In the genomic region with DNA sequence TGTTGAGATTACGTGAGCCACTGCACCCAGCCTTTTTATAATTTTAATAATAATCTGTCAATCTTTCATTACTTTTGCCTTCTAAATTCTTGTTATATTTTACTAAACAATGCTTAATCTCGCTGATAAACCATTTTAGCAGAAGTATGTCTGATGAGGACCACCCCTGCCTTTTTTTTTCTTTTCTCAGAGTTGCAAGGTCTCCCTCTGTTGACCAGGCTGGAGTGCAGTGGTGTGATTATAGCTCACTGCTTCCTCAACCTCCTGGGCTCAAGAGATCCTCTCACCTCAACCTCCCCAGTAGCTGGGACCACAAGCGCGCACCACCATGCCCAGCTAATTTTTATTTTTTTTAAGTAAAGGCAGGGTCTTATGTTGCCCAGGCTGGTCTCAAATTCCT, we compare ENCODE assay signal across 18 cellular contexts.
DNase-seq lines count a peak whose midpoint lies in the region; ATAC-seq and TF ChIP-seq lines count a peak whose summit lies in the region.
"Had no signal": no experiment of that assay in that cellular context is flagged by ENCODE, and none has a peak within 500 bp of the region (broad histone marks: within the 10 kb centered on the region; RNA-seq: fewer than 3 reads in every experiment).

No MANE protein-coding gene starts in this region.

- no peaks in the 10 kb centered on the region for H3K9me2 ChIP-seq in GM23338 (ENCODE audit: insufficient read depth)

- H3K27ac Mint-ChIP-seq in CD14-positive monocyte (peak overlapping the region in 4 of 7 donors; percentile 68 to 85 (median 72)), GM23338 (0 out of 2 replicates have a peak overlapping the region, but pooled peaks have one; percentile 53), osteocyte (ENCODE audit: unreplicated experiment) (peak overlapping the region; percentile 62)
- no peak overlapping the region for H3K27ac Mint-ChIP-seq in stimulated activated naive B cell treated with anti-CD40 and anti-IgM and Interleukin-4, amounts not matched to agents 10 μg/mL and 1 μg/mL and 100 μg/mL, for 72 hours

- no peak overlapping the region for H3K4me3 Mint-ChIP-seq in CD14-positive monocyte
- H3K4me3 Mint-ChIP-seq in GM23338 = no peak overlapping the region
- H3K4me3 Mint-ChIP-seq in osteocyte (ENCODE audit: unreplicated experiment) = no peak overlapping the region
- no peak overlapping the region for H3K4me3 Mint-ChIP-seq in stimulated activated naive B cell treated with anti-CD40 and anti-IgM and Interleukin-4, amounts not matched to agents 10 μg/mL and 1 μg/mL and 100 μg/mL, for 72 hours

- H3K79me2 ChIP-seq in GM23338 (replicated peaks; ENCODE audit: insufficient read depth) = peaks cover 79% of the 10 kb centered on the region

- TF ChIP-seq CTCF in CD14-positive monocyte (IDR thresholded peaks at IDR 0.05) = no peak
- peak; percentile 22 to 49; a peak in 2 of 4 replicates for TF ChIP-seq CTCF in GM23338 (conservative IDR thresholded peaks at IDR 0.05; ENCODE audit: low read depth in 2 of 2)
- TF ChIP-seq CTCF in brain microvascular endothelial cell (IDR thresholded peaks at IDR 0.05; ENCODE audit: low read depth, low read length, missing control alignments) = peak; percentile 8
- no peak for TF ChIP-seq CTCF in osteocyte (IDR thresholded peaks at IDR 0.05)

- H3K36me3 Mint-ChIP-seq in CD14-positive monocyte (peaks cover 41 to 62% of the 10 kb centered on the region in 2 donors), GM23338 (ENCODE audit: low read depth) (peaks cover 40% of the 10 kb centered on the region), osteocyte (ENCODE audit: unreplicated experiment) (peaks cover 3% of the 10 kb centered on the region)
- H3K36me3 Mint-ChIP-seq in stimulated activated naive B cell treated with anti-CD40 and anti-IgM and Interleukin-4, amounts not matched to agents 10 μg/mL and 1 μg/mL and 100 μg/mL, for 72 hours = peaks cover 0 to 4% of the 10 kb centered on the region in 2 donors

- H3K4me3 ChIP-seq in GM23338 = no peak overlapping the region
- H3K4me3 ChIP-seq in brain microvascular endothelial cell (ENCODE audit: low read depth, low read length) = no peak overlapping the region
- H3K4me3 ChIP-seq: SJCRH30 had no signal

- DNase-seq in CD14-positive monocyte (ENCODE audit: low spot score) (no peak), GM23338 (ENCODE audit: low spot score) (no peak), brain microvascular endothelial cell (no peak), osteocyte (ENCODE audit: extremely low spot score, unreplicated experiment) (no peak), mucosa of gallbladder (ENCODE audit: low spot score) (no peak), NCI-H1105 (lab: John Stamatoyannopoulos, UW) (no peak)
- no peak for DNase-seq in stimulated activated naive B cell treated with anti-CD40 and anti-IgM and Interleukin-4, amounts not matched to agents 10 μg/mL and 1 μg/mL and 100 μg/mL, for 72 hours
- DNase-seq: ACHN, BE2C, DMS 273 treated with DMSO at 0.1 percent for 48 hours, EL, NCI-H1436 treated with DMSO at 0.1 percent for 48 hours, NCI-H2081, NCI-H510A treated with DMSO at 0.1 percent for 48 hours, SJCRH30 had no signal

- H2AFZ ChIP-seq in GM23338 = no peak overlapping the region

- H3K4me1 Mint-ChIP-seq in CD14-positive monocyte (peaks cover 26% of the 10 kb centered on the region), GM23338 (peaks cover 36% of the 10 kb centered on the region), osteocyte (ENCODE audit: unreplicated experiment) (peaks cover 37% of the 10 kb centered on the region)
- H3K4me1 Mint-ChIP-seq in stimulated activated naive B cell treated with anti-CD40 and anti-IgM and Interleukin-4, amounts not matched to agents 10 μg/mL and 1 μg/mL and 100 μg/mL, for 72 hours = peaks cover 8 to 18% of the 10 kb centered on the region in 2 donors

- H4K20me1 ChIP-seq in GM23338 (replicated peaks; ENCODE audit: insufficient read depth) = peaks cover 3% of the 10 kb centered on the region; the same call in 1 of the 2 replicates

- no peak overlapping the region for H3K4me2 ChIP-seq in GM23338

- in situ Hi-C loops in brain microvascular endothelial cell (cut with HindIII; ENCODE audit: low pct_ligation_motif_present, low sequenced_read_pairs) = no loop called here

- intact Hi-C loops in CD14-positive monocyte (cut with micrococcal nuclease) = no loop called here

- H3K9me3 Mint-ChIP-seq in CD14-positive monocyte = peaks cover 0 to 5% (median 2%) of the 10 kb centered on the region in 7 donors
- peaks cover 19% of the 10 kb centered on the region for H3K9me3 Mint-ChIP-seq in GM23338
- no peaks in the 10 kb centered on the region for H3K9me3 Mint-ChIP-seq in osteocyte (ENCODE audit: unreplicated experiment)
- H3K9me3 Mint-ChIP-seq in stimulated activated naive B cell treated with anti-CD40 and anti-IgM and Interleukin-4, amounts not matched to agents 10 μg/mL and 1 μg/mL and 100 μg/mL, for 72 hours = peaks cover 0 to 2% of the 10 kb centered on the region in 2 donors

- H3K27ac ChIP-seq in GM23338 (ENCODE audit: low read depth) = peak overlapping the region; percentile 52
- no peak overlapping the region for H3K27ac ChIP-seq in brain microvascular endothelial cell

- ATAC-seq in GM23338 (peak; percentile 34; the same call in 2 of the 3 replicates), GM21529 (IDR thresholded peaks at IDR 0.05; ENCODE audit: unreplicated experiment) (no peak)
- no peak for ATAC-seq in stimulated activated naive B cell treated with anti-CD40 and anti-IgM and Interleukin-4, amounts not matched to agents 10 μg/mL and 1 μg/mL and 100 μg/mL, for 72 hours (replicated peaks)
- ATAC-seq: HCT116 had no signal

- H3K27me3 Mint-ChIP-seq in CD14-positive monocyte (ENCODE audit: low read depth in 3 of 3) = no peaks in the 10 kb centered on the region
- H3K27me3 Mint-ChIP-seq in GM23338 (ENCODE audit: insufficient read depth, low read depth, poor library complexity) = peaks cover 3% of the 10 kb centered on the region
- H3K27me3 Mint-ChIP-seq in osteocyte (ENCODE audit: unreplicated experiment) = no peaks in the 10 kb centered on the region
- no peaks in the 10 kb centered on the region for H3K27me3 Mint-ChIP-seq in stimulated activated naive B cell treated with anti-CD40 and anti-IgM and Interleukin-4, amounts not matched to agents 10 μg/mL and 1 μg/mL and 100 μg/mL, for 72 hours
- H3K27me3 Mint-ChIP-seq: IgD-negative memory B cell had no signal

- H3K27me3 ChIP-seq in GM23338 (ENCODE audit: insufficient read depth) (no peaks in the 10 kb centered on the region), brain microvascular endothelial cell (replicated peaks) (no peaks in the 10 kb centered on the region)
- H3K27me3 ChIP-seq: BE2C, SJCRH30 had no signal

- H3K36me3 ChIP-seq in GM23338 (ENCODE audit: insufficient read depth) (peaks cover 9% of the 10 kb centered on the region; the same call in 1 of the 2 replicates), brain microvascular endothelial cell (replicated peaks) (no peaks in the 10 kb centered on the region)
- H3K36me3 ChIP-seq: BE2C had no signal

- H3K4me1 ChIP-seq in GM23338 (ENCODE audit: insufficient read depth) = peaks cover 32% of the 10 kb centered on the region
- H3K4me1 ChIP-seq: BE2C had no signal

- no peaks in the 10 kb centered on the region for H3F3A ChIP-seq in GM23338 (replicated peaks; ENCODE audit: low read depth)

TF ChIP-seq in GM23338, 12 proteins besides CTCF, POLR2A, EP300 and RAD21:
- TF ChIP-seq NANOG (IDR thresholded peaks at IDR 0.05; ENCODE audit: borderline replicate concordance) = peak; percentile 8; the same call in 1 of the 2 replicates
- TF ChIP-seq, protein P1, sequence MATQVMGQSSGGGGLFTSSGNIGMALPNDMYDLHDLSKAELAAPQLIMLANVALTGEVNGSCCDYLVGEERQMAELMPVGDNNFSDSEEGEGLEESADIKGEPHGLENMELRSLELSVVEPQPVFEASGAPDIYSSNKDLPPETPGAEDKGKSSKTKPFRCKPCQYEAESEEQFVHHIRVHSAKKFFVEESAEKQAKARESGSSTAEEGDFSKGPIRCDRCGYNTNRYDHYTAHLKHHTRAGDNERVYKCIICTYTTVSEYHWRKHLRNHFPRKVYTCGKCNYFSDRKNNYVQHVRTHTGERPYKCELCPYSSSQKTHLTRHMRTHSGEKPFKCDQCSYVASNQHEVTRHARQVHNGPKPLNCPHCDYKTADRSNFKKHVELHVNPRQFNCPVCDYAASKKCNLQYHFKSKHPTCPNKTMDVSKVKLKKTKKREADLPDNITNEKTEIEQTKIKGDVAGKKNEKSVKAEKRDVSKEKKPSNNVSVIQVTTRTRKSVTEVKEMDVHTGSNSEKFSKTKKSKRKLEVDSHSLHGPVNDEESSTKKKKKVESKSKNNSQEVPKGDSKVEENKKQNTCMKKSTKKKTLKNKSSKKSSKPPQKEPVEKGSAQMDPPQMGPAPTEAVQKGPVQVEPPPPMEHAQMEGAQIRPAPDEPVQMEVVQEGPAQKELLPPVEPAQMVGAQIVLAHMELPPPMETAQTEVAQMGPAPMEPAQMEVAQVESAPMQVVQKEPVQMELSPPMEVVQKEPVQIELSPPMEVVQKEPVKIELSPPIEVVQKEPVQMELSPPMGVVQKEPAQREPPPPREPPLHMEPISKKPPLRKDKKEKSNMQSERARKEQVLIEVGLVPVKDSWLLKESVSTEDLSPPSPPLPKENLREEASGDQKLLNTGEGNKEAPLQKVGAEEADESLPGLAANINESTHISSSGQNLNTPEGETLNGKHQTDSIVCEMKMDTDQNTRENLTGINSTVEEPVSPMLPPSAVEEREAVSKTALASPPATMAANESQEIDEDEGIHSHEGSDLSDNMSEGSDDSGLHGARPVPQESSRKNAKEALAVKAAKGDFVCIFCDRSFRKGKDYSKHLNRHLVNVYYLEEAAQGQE (IDR thresholded peaks at IDR 0.05; ENCODE audit: unreplicated experiment) = no peak
- no peak for TF ChIP-seq CREB1 (CRISPR knock-in tag; IDR thresholded peaks at IDR 0.05; ENCODE audit: low read depth)
- no peak for TF ChIP-seq ZNF114 (CRISPR knock-in tag; IDR thresholded peaks at IDR 0.05)

Comparison
In these comparisons a context has a peak if more than half of its experiments do, and no peak if none do; other contexts are left out.
1. CTCF ChIP-seq: peak in GM23338 (2 of 2) and brain microvascular endothelial cell (single experiment); none in CD14-positive monocyte (single experiment) and osteocyte (single experiment).